14 cellular contexts compared by ENCODE assay signal in the genomic region with DNA sequence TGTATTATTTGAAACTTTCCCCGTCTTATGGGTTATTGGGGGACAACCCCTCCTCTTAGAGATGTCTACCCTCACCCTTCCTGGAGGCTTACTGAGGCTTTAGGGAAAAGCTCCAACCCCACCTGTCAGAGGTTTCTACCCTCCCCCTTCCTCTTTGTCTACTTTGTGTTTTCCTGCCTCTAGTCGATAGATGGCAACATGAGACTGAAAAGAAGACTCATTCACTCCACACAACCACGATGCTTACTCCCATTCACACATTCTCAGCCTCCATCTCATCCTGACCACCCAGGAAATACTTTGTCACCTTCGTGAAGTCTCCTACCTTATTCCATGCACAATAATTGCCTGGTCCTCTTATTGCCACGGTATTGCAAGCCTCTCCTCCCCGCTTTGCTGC.
A peak's percentile ranks its signal among the peaks of the same experiment; 100 is the strongest.
DNase-seq lines count a peak whose midpoint lies in the region; ATAC-seq and TF ChIP-seq lines count a peak whose summit lies in the region.
"Had no signal": no experiment of that assay in that cellular context is flagged by ENCODE, and none has a peak within 500 bp of the region (broad histone marks: within the 10 kb centered on the region; RNA-seq: fewer than 3 reads in every experiment).

No MANE protein-coding gene starts in this region.

- H2BK15ac ChIP-seq in mesenchymal stem cell (ENCODE audit: low read depth, poor library complexity, severe bottlenecking) = no peak overlapping the region

- intact Hi-C loops in Right ventricle myocardium inferior (cut with DNase I) = loop anchor here (10.0 kb wide), 1 partner anchor 928 kb away; no protein-coding TSS in a partner anchor

- H2BK5ac ChIP-seq in mesenchymal stem cell (ENCODE audit: low read depth, low read length, poor library complexity, severe bottlenecking) = no peak overlapping the region

- H3K4me1 ChIP-seq in right atrium auricular region = no peaks in the 10 kb centered on the region
- no peaks in the 10 kb centered on the region for H3K4me1 ChIP-seq in mesenchymal stem cell (ENCODE audit: control insufficient read depth, insufficient read depth, low read depth, low read length)
- H3K4me1 ChIP-seq: adrenal gland had no signal

- no peaks in the 10 kb centered on the region for H3K9me3 ChIP-seq in right atrium auricular region
- H3K9me3 ChIP-seq in mesenchymal stem cell (ENCODE audit: control insufficient read depth, low read length) = no peaks in the 10 kb centered on the region
- H3K9me3 ChIP-seq: adrenal gland had no signal

- no peak overlapping the region for H2BK12ac ChIP-seq in mesenchymal stem cell (ENCODE audit: low read length in 2 of 2)

- DNase-seq in Right ventricle myocardium inferior (ENCODE audit: missing footprints) (no peak), right atrium auricular region (ENCODE audit: low spot score) (no peak), NCI-H2171 (lab: John Stamatoyannopoulos, UW) (peak; percentile 1), epithelial cell of esophagus (ENCODE audit: low read depth) (peak; percentile 0), superior temporal gyrus (ENCODE audit: extremely low spot score) (peak; percentile 13), mesenchymal stem cell (no peak)
- DNase-seq: adrenal gland; foreskin fibroblast; islet precursor cell; NCI-H2227 treated with DMSO at 0.1 percent for 48 hours; stimulated activated naive B cell treated with anti-CD40 and anti-IgM and Interleukin-4, amounts not matched to agents 10 μg/mL and 1 μg/mL and 100 μg/mL, for 72 hours; T-helper 9 cell had no signal

- WGBS in mesenchymal stem cell = 55% methylated on average over 6 of the region's 6 CpGs

- no peak overlapping the region for H4K8ac ChIP-seq in mesenchymal stem cell (ENCODE audit: low read length)

- H3K23ac ChIP-seq in mesenchymal stem cell (ENCODE audit: low read length in 2 of 2) = no peak overlapping the region

- no peak overlapping the region for H2AFZ ChIP-seq in mesenchymal stem cell (ENCODE audit: low read depth, low read length)

- H3K27ac ChIP-seq in right atrium auricular region = no peak overlapping the region
- no peak overlapping the region for H3K27ac ChIP-seq in mesenchymal stem cell (ENCODE audit: low read length, poor library complexity, severe bottlenecking)
- H3K27ac ChIP-seq: adrenal gland had no signal

- H3K9ac ChIP-seq in mesenchymal stem cell (ENCODE audit: low read length) = no peak overlapping the region

- H3K4me3 ChIP-seq in right atrium auricular region = no peak overlapping the region
- H3K4me3 ChIP-seq in epithelial cell of esophagus (ENCODE audit: low read length) = no peak overlapping the region
- no peak overlapping the region for H3K4me3 ChIP-seq in mesenchymal stem cell (ENCODE audit: insufficient read depth in 1 of 2, low read depth in 1 of 2, low read length in 2 of 2)
- H3K4me3 ChIP-seq: adrenal gland had no signal

- H3K18ac ChIP-seq in mesenchymal stem cell (ENCODE audit: low read depth in 1 of 2, low read length in 2 of 2) = no peak overlapping the region

- H3K4me2 ChIP-seq in mesenchymal stem cell (ENCODE audit: low read length, poor library complexity, severe bottlenecking) = no peak overlapping the region

- H2AK5ac ChIP-seq in mesenchymal stem cell (ENCODE audit: low read length, severe bottlenecking) = no peak overlapping the region

- H2BK120ac ChIP-seq in mesenchymal stem cell (ENCODE audit: low read depth, low read length) = no peak overlapping the region

- no peak overlapping the region for H3K14ac ChIP-seq in mesenchymal stem cell (ENCODE audit: low read length in 2 of 2)

- no peak overlapping the region for H3K4ac ChIP-seq in mesenchymal stem cell (ENCODE audit: low read depth in 1 of 2, low read length in 2 of 2)

- no peaks in the 10 kb centered on the region for H3K27me3 ChIP-seq in right atrium auricular region
- no peaks in the 10 kb centered on the region for H3K27me3 ChIP-seq in mesenchymal stem cell (ENCODE audit: control insufficient read depth in 1 of 2, insufficient read depth in 1 of 2, low read length in 2 of 2)
- H3K27me3 ChIP-seq: adrenal gland had no signal

- H3K36me3 ChIP-seq in right atrium auricular region (no peaks in the 10 kb centered on the region), mesenchymal stem cell (ENCODE audit: control insufficient read depth in 1 of 2, insufficient read depth in 2 of 2, low read depth in 1 of 2, low read length in 2 of 2) (no peaks in the 10 kb centered on the region)
- H3K36me3 ChIP-seq: adrenal gland had no signal

- peak; percentile 63 for ATAC-seq in Right ventricle myocardium inferior
- ATAC-seq in GM18909 (IDR thresholded peaks at IDR 0.05; ENCODE audit: poor library complexity, unreplicated experiment) = no peak
- ATAC-seq in HG03432 (IDR thresholded peaks at IDR 0.05; ENCODE audit: unreplicated experiment) = no peak

- H3K79me1 ChIP-seq in mesenchymal stem cell (replicated peaks; ENCODE audit: low read length, poor library complexity, severe bottlenecking) = no peaks in the 10 kb centered on the region

- H4K91ac ChIP-seq in mesenchymal stem cell (ENCODE audit: low read length) = no peak overlapping the region

- TF ChIP-seq CTCF in right atrium auricular region (IDR thresholded peaks at IDR 0.05) (no peak), epithelial cell of esophagus (IDR thresholded peaks at IDR 0.05; ENCODE audit: insufficient read depth, low read depth, low read length, missing control alignments) (no peak)

Comparison
In these comparisons a context has a peak if more than half of its experiments do, and no peak if none do; other contexts are left out.
1. DNase-seq: peak in NCI-H2171 (single experiment), epithelial cell of esophagus (single experiment) and superior temporal gyrus (single experiment); none in Right ventricle myocardium inferior (single experiment), right atrium auricular region (single experiment) and mesenchymal stem cell (single experiment).